In genomic region chr3:176190755-176191154, GRCh38 we compare ENCODE assay signal across 14 cellular contexts.
"Had no signal": no experiment of that assay in that cellular context is flagged by ENCODE, and none has a peak within 500 bp of the region (broad histone marks: within the 10 kb centered on the region; RNA-seq: fewer than 3 reads in every experiment).

No MANE protein-coding gene starts in this region.

- DNase-seq: activated CD4-positive, alpha-beta memory T cell treated with anti-CD3 and anti-CD28 coated beads, Interleukin-2, amount 10 ng/mL, durations not matched to agents 7 days and 5 days; activated CD4-positive, alpha-beta T cell treated with anti-CD3 and anti-CD28 coated beads for 48 hours; activated CD4-positive, CD25-positive, alpha-beta regulatory T cell; activated CD8-positive, alpha-beta memory T cell treated with anti-CD3 and anti-CD28 coated beads, Interleukin-2, amount 10 ng/mL, durations not matched to agents 7 days and 5 days; dermis blood vessel endothelial cell; effector memory CD4-positive, alpha-beta T cell; esophagus squamous epithelium; immature natural killer cell; kidney glomerular epithelial cell; left ventricle myocardium inferior; mammary epithelial cell; midbrain; stimulated activated naive CD4-positive, alpha-beta T cell treated with Interleukin-2 at 50 U/mL for 16 hours; tibial artery had no signal
